Comparison of ENCODE assay signal across 20 cellular contexts in the genomic region with DNA sequence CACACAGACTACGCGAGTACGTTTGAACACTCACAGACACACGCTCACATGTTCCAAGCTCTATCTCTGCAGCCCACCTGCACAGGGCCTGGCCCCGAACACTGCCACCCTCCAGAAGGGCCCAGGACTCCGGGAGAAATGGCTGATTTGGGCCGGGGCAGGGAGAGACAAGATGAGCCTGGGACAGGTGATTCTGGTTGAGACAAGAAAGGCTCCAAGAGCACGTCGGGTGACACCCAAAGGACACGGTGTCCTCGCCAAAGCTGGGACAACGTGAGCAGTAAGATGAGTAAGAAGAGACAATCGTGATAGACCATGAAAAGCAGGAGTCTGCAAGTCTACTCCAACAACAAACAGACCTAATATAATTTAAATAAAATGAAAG. TPM values are rescaled to one million over a fixed set of nuclear protein-coding genes. Genes with fewer than 3 reads are reported as not detected.
"Had no signal": no experiment of that assay in that cellular context is flagged by ENCODE, and none has a peak within 500 bp of the region (broad histone marks: within the 10 kb centered on the region; RNA-seq: fewer than 3 reads in every experiment).

No MANE protein-coding gene starts in this region.

- H3K36me3 ChIP-seq: cardiac muscle cell had no signal

- DNase-seq: activated CD4-positive, alpha-beta memory T cell treated with anti-CD3 and anti-CD28 coated beads for 36 hours; activated CD4-positive, alpha-beta T cell treated with anti-CD3 and anti-CD28 coated beads for 36 hours; activated naive CD4-positive, alpha-beta T cell; activated naive CD8-positive, alpha-beta T cell treated with anti-CD3 and anti-CD28 coated beads for 36 hours; activated T-cell treated with anti-CD3 and anti-CD28 coated beads for 4 hours; amniotic stem cell; dermis blood vessel endothelial cell; effector memory CD4-positive, alpha-beta T cell; left ventricle myocardium superior; mesenchymal stem cell; naive thymus-derived CD8-positive, alpha-beta T cell; posterior cingulate gyrus; small intestine; stimulated activated CD4-positive, alpha-beta T cell treated with anti-CD3 and anti-CD28 coated beads, Interleukin-4, amount 100 ng/mL, for 1 hour; stomach; testis had no signal

- H3K27me3 ChIP-seq: cardiac muscle cell, stomach, testis, upper lobe of left lung had no signal

- H3K27ac ChIP-seq: testis had no signal

- H3K4me3 ChIP-seq: cardiac muscle cell, stomach, testis had no signal

- ATAC-seq: activated CD4-positive, alpha-beta T cell treated with anti-CD3 and anti-CD28 coated beads for 36 hours; left ventricle myocardium superior; naive thymus-derived CD8-positive, alpha-beta T cell had no signal

- H3K4me1 Mint-ChIP-seq: activated CD4-positive, alpha-beta T cell treated with anti-CD3 and anti-CD28 coated beads for 36 hours; activated naive CD8-positive, alpha-beta T cell treated with anti-CD3 and anti-CD28 coated beads for 36 hours had no signal

- H3K27me3 Mint-ChIP-seq: activated CD4-positive, alpha-beta memory T cell treated with anti-CD3 and anti-CD28 coated beads for 36 hours; activated CD4-positive, alpha-beta T cell treated with anti-CD3 and anti-CD28 coated beads for 36 hours; activated naive CD8-positive, alpha-beta T cell treated with anti-CD3 and anti-CD28 coated beads for 36 hours; naive thymus-derived CD8-positive, alpha-beta T cell had no signal

- H3K9me3 ChIP-seq: stomach, testis, upper lobe of left lung had no signal

- H3K9me3 Mint-ChIP-seq: activated naive CD8-positive, alpha-beta T cell treated with anti-CD3 and anti-CD28 coated beads for 36 hours; activated T-helper 1 cell treated with anti-CD3 and anti-CD28 coated beads, Interleukin-12 subunit alpha, Interleukin-12 subunit beta, Interleukin-2, Interleukin-4 antibody, amounts not matched to agents 30 ng/mL and 10 ng/mL and 1 ng/mL, durations not matched to agents 14 hours and 24 hours and 36 hours had no signal

- H3K27ac Mint-ChIP-seq: activated CD4-positive, alpha-beta memory T cell treated with anti-CD3 and anti-CD28 coated beads for 36 hours; activated CD4-positive, alpha-beta T cell treated with anti-CD3 and anti-CD28 coated beads for 36 hours; activated naive CD8-positive, alpha-beta T cell treated with anti-CD3 and anti-CD28 coated beads for 36 hours; activated T-helper 1 cell treated with anti-CD3 and anti-CD28 coated beads, Interleukin-12 subunit alpha, Interleukin-12 subunit beta, Interleukin-2, Interleukin-4 antibody, amounts not matched to agents 30 ng/mL and 10 ng/mL and 1 ng/mL, durations not matched to agents 14 hours and 24 hours and 36 hours had no signal

- H3K4me3 Mint-ChIP-seq: activated CD4-positive, alpha-beta memory T cell treated with anti-CD3 and anti-CD28 coated beads for 36 hours; activated CD4-positive, alpha-beta T cell treated with anti-CD3 and anti-CD28 coated beads for 36 hours; activated naive CD8-positive, alpha-beta T cell treated with anti-CD3 and anti-CD28 coated beads for 36 hours; activated T-helper 1 cell treated with anti-CD3 and anti-CD28 coated beads, Interleukin-12 subunit alpha, Interleukin-12 subunit beta, Interleukin-2, Interleukin-4 antibody, amounts not matched to agents 30 ng/mL and 10 ng/mL and 1 ng/mL, durations not matched to agents 14 hours and 24 hours and 36 hours; naive thymus-derived CD8-positive, alpha-beta T cell had no signal

RNA-seq across cellular contexts. Expression of a gene that starts 9.2 kb away (rescaled TPM):
- total RNA-seq: activated CD4-positive, alpha-beta T cell treated with anti-CD3 and anti-CD28 coated beads for 36 hours; activated T-helper 1 cell treated with anti-CD3 and anti-CD28 coated beads, Interleukin-12 subunit alpha, Interleukin-12 subunit beta, Interleukin-2, Interleukin-4 antibody, amounts not matched to agents 30 ng/mL and 10 ng/mL and 1 ng/mL, durations not matched to agents 14 hours and 24 hours and 36 hours had no signal

RNA-seq across cellular contexts. Expression of a gene that starts 52.8 kb away (rescaled TPM):
- total RNA-seq: fibroblast of villous mesenchyme had no signal
